Comparison of ENCODE assay signal across 8 cellular contexts in the genomic region with DNA sequence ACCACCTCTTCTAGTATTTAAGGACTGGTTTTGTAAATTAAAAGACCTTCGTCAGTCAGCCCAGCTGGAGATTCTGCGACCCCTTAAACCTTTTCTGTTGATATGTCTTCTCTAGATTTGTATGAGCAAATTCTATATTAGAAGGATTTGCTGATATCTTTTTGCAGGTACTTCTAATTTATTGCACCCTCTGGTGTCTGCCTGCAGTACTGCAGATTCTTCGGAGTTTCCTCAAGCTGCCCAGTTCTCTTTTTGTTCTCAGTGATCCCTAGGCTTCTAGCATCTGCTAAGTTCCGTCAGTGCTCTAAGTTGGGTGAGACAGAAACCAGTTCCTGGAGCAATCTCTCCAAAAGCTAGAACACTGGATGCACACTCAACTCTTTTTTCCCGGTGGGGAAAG.
DNase-seq lines count a peak whose midpoint lies in the region; ATAC-seq and TF ChIP-seq lines count a peak whose summit lies in the region.

No MANE protein-coding gene starts in this region.

- no peak overlapping the region for H3K4me3 Mint-ChIP-seq in activated CD8-positive, alpha-beta memory T cell treated with anti-CD3 and anti-CD28 coated beads, Interleukin-2, amount 10 ng/mL, durations not matched to agents 7 days and 5 days

- H3K27me3 Mint-ChIP-seq in activated CD8-positive, alpha-beta memory T cell treated with anti-CD3 and anti-CD28 coated beads, Interleukin-2, amount 10 ng/mL, durations not matched to agents 7 days and 5 days: no peaks in the 10 kb centered on the region

- no peak overlapping the region for H3K27ac ChIP-seq in foreskin keratinocyte

- no peaks in the 10 kb centered on the region for H3K4me1 ChIP-seq in foreskin keratinocyte

- no peaks in the 10 kb centered on the region for H3K4me1 Mint-ChIP-seq in activated CD8-positive, alpha-beta memory T cell treated with anti-CD3 and anti-CD28 coated beads, Interleukin-2, amount 10 ng/mL, durations not matched to agents 7 days and 5 days

- H3K36me3 Mint-ChIP-seq in activated CD8-positive, alpha-beta memory T cell treated with anti-CD3 and anti-CD28 coated beads, Interleukin-2, amount 10 ng/mL, durations not matched to agents 7 days and 5 days: no peaks in the 10 kb centered on the region

- peak; percentile 75 for TF ChIP-seq CTCF in foreskin keratinocyte (conservative IDR thresholded peaks at IDR 0.05)

- no peak overlapping the region for H3K27ac Mint-ChIP-seq in activated CD8-positive, alpha-beta memory T cell treated with anti-CD3 and anti-CD28 coated beads, Interleukin-2, amount 10 ng/mL, durations not matched to agents 7 days and 5 days

- DNase-seq in AML-193 (lab: John Stamatoyannopoulos, UW) (peak; percentile 67 to 76), NCI-H526 treated with DMSO at 0.1 percent for 48 hours (lab: John Stamatoyannopoulos, UW) (peak; percentile 28), foreskin keratinocyte (peak; percentile 3 to 32), posterior vena cava (ENCODE audit: low spot score) (peak; percentile 67), cortex of kidney (lab: John Stamatoyannopoulos, UW) (no peak)
- DNase-seq in activated CD8-positive, alpha-beta memory T cell treated with anti-CD3 and anti-CD28 coated beads, Interleukin-2, amount 10 ng/mL, durations not matched to agents 7 days and 5 days: peak; percentile 43

- CTCF ChIA-PET in activated CD8-positive, alpha-beta memory T cell treated with anti-CD3 and anti-CD28 coated beads, Interleukin-2, amount 10 ng/mL, durations not matched to agents 7 days and 5 days (lab: Charles Lee): interaction anchor here (1.0 to 3.4 kb wide), 4 partner anchors 13 to 495 kb away, joined by 3 to 27 read pairs (median 3); no protein-coding TSS in a partner anchor

- peak; percentile 61 for ATAC-seq in GM18499 (IDR thresholded peaks at IDR 0.05; ENCODE audit: insufficient read depth, unreplicated experiment)
- ATAC-seq in HG03039 (IDR thresholded peaks at IDR 0.05; ENCODE audit: unreplicated experiment): peak; percentile 71
- no peak for ATAC-seq in activated CD8-positive, alpha-beta memory T cell treated with anti-CD3 and anti-CD28 coated beads, Interleukin-2, amount 10 ng/mL, durations not matched to agents 7 days and 5 days
- peak; percentile 53 for ATAC-seq in foreskin keratinocyte

- no peaks in the 10 kb centered on the region for H3K27me3 ChIP-seq in foreskin keratinocyte

- intact Hi-C loops in posterior vena cava (cut with DNase I): loop anchor here (5.0 to 10.0 kb wide), 2 partner anchors 276 to 279 kb away; no protein-coding TSS in a partner anchor

- H3K9me3 Mint-ChIP-seq in activated CD8-positive, alpha-beta memory T cell treated with anti-CD3 and anti-CD28 coated beads, Interleukin-2, amount 10 ng/mL, durations not matched to agents 7 days and 5 days (ENCODE audit: low read depth): no peaks in the 10 kb centered on the region
